Comparison of ENCODE assay signal across 38 cellular contexts in the genomic region with DNA sequence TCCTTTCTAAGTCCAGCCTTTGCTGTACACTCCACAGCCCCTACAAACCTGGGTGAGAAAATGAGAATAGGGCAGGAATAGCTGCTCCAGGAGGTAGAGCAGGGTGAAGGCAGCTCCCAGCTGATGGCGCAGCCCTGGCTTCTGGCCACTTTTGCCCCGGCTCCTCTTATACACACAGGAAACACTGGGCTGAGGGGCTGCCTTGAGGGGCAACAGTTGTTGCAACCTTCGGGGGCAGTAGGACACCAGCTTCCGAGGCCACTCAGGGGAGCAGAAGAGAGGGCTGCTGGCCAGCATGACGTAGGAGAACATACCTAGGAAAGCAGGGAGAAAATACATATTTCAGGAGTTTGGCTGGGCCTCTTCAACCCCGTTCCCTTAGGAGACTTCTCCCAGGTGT. TPM values are rescaled to one million over a fixed set of nuclear protein-coding genes. Genes with fewer than 3 reads are reported as not detected.
A peak's percentile ranks its signal among the peaks of the same experiment; 100 is the strongest.
DNase-seq lines count a peak whose midpoint lies in the region; ATAC-seq, FAIRE-seq and TF ChIP-seq lines count a peak whose summit lies in the region.
"Had no signal": no experiment of that assay in that cellular context is flagged by ENCODE, and none has a peak within 500 bp of the region (broad histone marks: within the 10 kb centered on the region; RNA-seq: fewer than 3 reads in every experiment).

No MANE protein-coding gene starts in this region.

- ATAC-seq in right cardiac atrium (no peak), HepG2 (no peak), right lobe of liver (no peak), GM18867 (IDR thresholded peaks at IDR 0.05; ENCODE audit: unreplicated experiment) (no peak)
- ATAC-seq: A549; CD8-positive, alpha-beta T cell had no signal

- CTCF ChIA-PET in HepG2 (lab: Yijun Ruan, JAX; ENCODE audit: low intra/inter-chr PET ratio, low total read pairs) (interaction anchor here (3.9 to 4.8 kb wide), 2 partner anchors 132 to 162 kb away, joined by 41 to 45 read pairs; no protein-coding TSS in a partner anchor), RWPE1 (lab: Yijun Ruan, JAX) (interaction anchor here (0.9 to 3.3 kb wide), 2 partner anchors 132 to 133 kb away, joined by 4 to 40 read pairs; no protein-coding TSS in a partner anchor), OCI-LY7 (lab: Charles Lee; ENCODE audit: unreplicated experiment) (interaction anchor here (0.7 kb wide), 1 partner anchor 134 kb away, joined by 3 read pairs; no protein-coding TSS in a partner anchor)

- H3K36me3 ChIP-seq in right atrium auricular region = peaks cover 60% of the 10 kb centered on the region
- H3K36me3 ChIP-seq in HepG2 (replicated peaks in 1 of 2; ENCODE audit: control insufficient read depth in 1 of 2, insufficient read depth in 2 of 2, low read length in 2 of 2) = peaks cover 49 to 86% of the 10 kb centered on the region in 2 experiments
- peaks cover 6 to 92% (median 45%) of the 10 kb centered on the region in 4 donors for H3K36me3 ChIP-seq in right lobe of liver
- peaks cover 76% of the 10 kb centered on the region for H3K36me3 ChIP-seq in OCI-LY7 (ENCODE audit: insufficient read depth, low read length)
- H3K36me3 ChIP-seq: BE2C had no signal

- FAIRE-seq in HepG2 (lab: Jason Lieb, UNC) = no peak
- FAIRE-seq: A204.1, A549, D721Med had no signal

- no peak overlapping the region for H3K9ac ChIP-seq in HepG2 (ENCODE audit: insufficient read depth, low read depth, low read length)

- peaks cover 46% of the 10 kb centered on the region for H3K36me3 Mint-ChIP-seq in endothelial cell (ENCODE audit: low read depth, unreplicated experiment)

- H3K27ac ChIP-seq in right cardiac atrium (ENCODE audit: low read length) = no peak overlapping the region
- no peak overlapping the region for H3K27ac ChIP-seq in right atrium auricular region
- no peak overlapping the region for H3K27ac ChIP-seq in HepG2 (ENCODE audit: extremely low read length, insufficient read depth, low read length)
- no peak overlapping the region for H3K27ac ChIP-seq in right lobe of liver
- H3K27ac ChIP-seq in RWPE1 = peak overlapping the region; percentile 34
- H3K27ac ChIP-seq in OCI-LY7 (ENCODE audit: low read depth, low read length, poor library complexity, severe bottlenecking) = no peak overlapping the region
- H3K27ac ChIP-seq: 22Rv1; A549; BLaER1; BLaER1 treated with 17β-estradiol and CSF1 and Interleukin-3, amounts not matched to agents 10 nM and 100 nM; C4-2B had no signal

- WGBS in right cardiac atrium = 81% methylated on average over 6 of the region's 6 CpGs
- WGBS in HepG2 (ENCODE audit: low lambda C conversion rate) = 87% methylated on average over 6 of the region's 6 CpGs
- WGBS in right lobe of liver (ENCODE audit: insufficient coverage, low coverage, low lambda C conversion rate, missing lambda C conversion rate) = 67% methylated on average over 4 of the region's 6 CpGs

- BruUV-seq in HepG2 (replicated peaks; lab: Mats Ljungman, UMichigan) (no TSS peak), OCI-LY7 (replicated peaks; lab: Mats Ljungman, UMichigan) (no TSS peak)

- H3K4me1 Mint-ChIP-seq in endothelial cell (ENCODE audit: unreplicated experiment) = peaks cover 65% of the 10 kb centered on the region

- H2AFZ ChIP-seq in HepG2 (ENCODE audit: low read length) (no peak overlapping the region), OCI-LY7 (ENCODE audit: low read length) (no peak overlapping the region)

- H3K27me3 Mint-ChIP-seq in endothelial cell (ENCODE audit: unreplicated experiment) = peaks cover 8% of the 10 kb centered on the region
- H3K27me3 Mint-ChIP-seq: B cell; CD4-positive, alpha-beta memory T cell; CD4-positive, alpha-beta T cell; CD4-positive, CD25-positive, alpha-beta regulatory T cell; CD8-positive, alpha-beta memory T cell had no signal

- H4K20me1 ChIP-seq in HepG2 (ENCODE audit: insufficient read depth, low read length) (peaks cover 9% of the 10 kb centered on the region; the same call in 1 of the 2 replicates), OCI-LY7 (ENCODE audit: insufficient read depth, low read length) (no peaks in the 10 kb centered on the region)

- H3K79me2 ChIP-seq in HepG2 (ENCODE audit: insufficient read depth, low read length) = peaks cover 14% of the 10 kb centered on the region
- H3K79me2 ChIP-seq in OCI-LY7 (ENCODE audit: insufficient read depth, low read depth, low read length) = no peaks in the 10 kb centered on the region

- no peaks in the 10 kb centered on the region for H3K27me3 ChIP-seq in right cardiac atrium (ENCODE audit: control insufficient read depth, insufficient read depth)
- H3K27me3 ChIP-seq in right atrium auricular region = no peaks in the 10 kb centered on the region
- no peaks in the 10 kb centered on the region for H3K27me3 ChIP-seq in HepG2 (ENCODE audit: control insufficient read depth in 1 of 2, insufficient read depth in 2 of 2, low read length in 2 of 2)
- H3K27me3 ChIP-seq in right lobe of liver = no peaks in the 10 kb centered on the region
- H3K27me3 ChIP-seq: BE2C; BLaER1; BLaER1 treated with 17β-estradiol and CSF1 and Interleukin-3, amounts not matched to agents 10 nM and 100 nM had no signal

- in situ Hi-C loops in HepG2 (cut with HindIII; ENCODE audit: extremely low pct_ligation_motif_present, low pct_unique_long_range_greater_than_20kb) = loop anchor here (5.0 kb wide), 2 partner anchors 131 to 161 kb away; no protein-coding TSS in a partner anchor

- H3K9me3 ChIP-seq in right cardiac atrium (ENCODE audit: control insufficient read depth, low read length) (no peaks in the 10 kb centered on the region), right atrium auricular region (no peaks in the 10 kb centered on the region), HepG2 (ENCODE audit: low read length) (no peaks in the 10 kb centered on the region), right lobe of liver (no peaks in the 10 kb centered on the region), OCI-LY7 (ENCODE audit: low read length) (no peaks in the 10 kb centered on the region)
- H3K9me3 ChIP-seq: A549; BE2C; BLaER1; BLaER1 treated with 17β-estradiol and CSF1 and Interleukin-3, amounts not matched to agents 10 nM and 100 nM; Caco-2 had no signal

- H3K9me3 Mint-ChIP-seq in endothelial cell (ENCODE audit: unreplicated experiment) = no peaks in the 10 kb centered on the region
- H3K9me3 Mint-ChIP-seq: CD14-positive monocyte; CD4-positive, alpha-beta memory T cell; CD4-positive, alpha-beta T cell; CD4-positive, CD25-positive, alpha-beta regulatory T cell; CD8-positive, alpha-beta memory T cell; CD8-positive, alpha-beta T cell had no signal

- TF ChIP-seq EP300 in HepG2 (IDR thresholded peaks at IDR 0.05; ENCODE audit: low read depth in 2 of 2, low read length in 2 of 2) (no peak), HepG2 (CRISPR knock-in tag; IDR thresholded peaks at IDR 0.05; ENCODE audit: borderline replicate concordance) (no peak)

- H3K27ac Mint-ChIP-seq in endothelial cell (ENCODE audit: unreplicated experiment) = peak overlapping the region; percentile 98
- H3K27ac Mint-ChIP-seq: B cell; CD4-positive, alpha-beta T cell; CD8-positive, alpha-beta T cell had no signal

- no peaks in the 10 kb centered on the region for H3K9me2 ChIP-seq in OCI-LY7 (ENCODE audit: insufficient read depth, low read length)

- DNase-seq in right cardiac atrium = peak in 2 of 3 donors; percentile 23 to 54
- DNase-seq in right atrium auricular region (ENCODE audit: low spot score) = no peak
- DNase-seq in HepG2 (ENCODE audit: low spot score) = no peak
- DNase-seq in right lobe of liver = no peak
- DNase-seq in RWPE1 (ENCODE audit: low spot score) = no peak
- DNase-seq in endothelial cell (ENCODE audit: low spot score) = no peak
- no peak for DNase-seq in OCI-LY7 (ENCODE audit: low spot score)
- DNase-seq: 8988T; ACHN; AML-193; BE2C; C1 segment of cervical spinal cord; Caco-2; Calu3; CD4-positive, alpha-beta memory T cell; CD4-positive, alpha-beta T cell; CD4-positive, CD25-positive, alpha-beta regulatory T cell; CD8-positive, alpha-beta memory T cell; CD8-positive, alpha-beta T cell; COR-L47; DMS 273 treated with DMSO at 0.1 percent for 48 hours; DMS153; DMS53; DMS79; DMS79 treated with DMSO at 0.1 percent for 48 hours; DND-41; EL had no signal

- H3K4me3 ChIP-seq in right cardiac atrium (ENCODE audit: low read length) = no peak overlapping the region
- no peak overlapping the region for H3K4me3 ChIP-seq in right atrium auricular region
- no peak overlapping the region for H3K4me3 ChIP-seq in HepG2 (replicated peaks in 1 of 3; ENCODE audit: insufficient read depth in 1 of 3, low read depth in 2 of 3, low read length in 3 of 3)
- H3K4me3 ChIP-seq in right lobe of liver = no peak overlapping the region
- H3K4me3 ChIP-seq in OCI-LY7 (ENCODE audit: low read depth, low read length, poor library complexity, severe bottlenecking) = no peak overlapping the region
- H3K4me3 ChIP-seq: A549; BLaER1; BLaER1 treated with 17β-estradiol and CSF1 and Interleukin-3, amounts not matched to agents 10 nM and 100 nM had no signal

- POLR2A ChIA-PET in HepG2 (lab: Yijun Ruan, JAX) = interaction anchor here (0.8 to 20.8 kb wide), 6 partner anchors 12 to 199 kb away, joined by 3 to 645 read pairs (median 112); a partner anchor contains a TSS
- POLR2A ChIA-PET in RWPE1 (lab: Yijun Ruan, JAX; ENCODE audit: low non-redundant PET) = no interaction called here
- POLR2A ChIA-PET in OCI-LY7 (lab: Charles Lee) = no interaction called here

- no peak for TF ChIP-seq CTCF in right atrium auricular region (IDR thresholded peaks at IDR 0.05)
- no peak for TF ChIP-seq CTCF in HepG2 (CRISPR knock-in tag; IDR thresholded peaks at IDR 0.05)
- no peak for TF ChIP-seq CTCF in right lobe of liver (IDR thresholded peaks at IDR 0.05)
- TF ChIP-seq CTCF in RWPE1 (conservative IDR thresholded peaks at IDR 0.05; ENCODE audit: low read depth) = no peak
- TF ChIP-seq CTCF in endothelial cell (IDR thresholded peaks at IDR 0.05; ENCODE audit: unreplicated experiment) = no peak
- no peak for TF ChIP-seq CTCF in OCI-LY7 (conservative IDR thresholded peaks at IDR 0.05; ENCODE audit: low read length)

- peak overlapping the region; percentile 24 for H3K4me3 Mint-ChIP-seq in endothelial cell (ENCODE audit: unreplicated experiment)
- H3K4me3 Mint-ChIP-seq: B cell; CD14-positive monocyte; CD4-positive, alpha-beta memory T cell; CD4-positive, alpha-beta T cell; CD8-positive, alpha-beta T cell had no signal

- intact Hi-C loops in right cardiac atrium (cut with DNase I) (loop anchor here in 3 of 4 donors (2.0 kb wide), 1 partner anchor 132 kb away; no protein-coding TSS in a partner anchor), HepG2 (cut with micrococcal nuclease; ENCODE audit: unreplicated experiment) (loop anchor here (5.0 kb wide), 1 partner anchor 226 kb away; a partner anchor contains a TSS), right lobe of liver (cut with DNase I) (loop anchor here (5.0 kb wide), 2 partner anchors 131 to 136 kb away; a partner anchor contains a TSS), OCI-LY7 (cut with micrococcal nuclease; ENCODE audit: unreplicated experiment) (no loop called here)

- TF ChIP-seq POLR2A in HepG2 (IDR thresholded peaks at IDR 0.05; ENCODE audit: insufficient read depth in 1 of 2, low read depth in 2 of 2, low read length in 2 of 2) (no peak), right lobe of liver (IDR thresholded peaks at IDR 0.05) (no peak)

- TF ChIP-seq RAD21 in HepG2 (CRISPR knock-in tag; IDR thresholded peaks at IDR 0.05) = no peak

- H3K4me2 ChIP-seq in HepG2 (ENCODE audit: low read depth, low read length) (no peak overlapping the region), OCI-LY7 (ENCODE audit: low read length) (no peak overlapping the region)
- H3K4me2 ChIP-seq: A549; BLaER1; BLaER1 treated with 17β-estradiol and CSF1 and Interleukin-3, amounts not matched to agents 10 nM and 100 nM had no signal

- H3K4me1 ChIP-seq in right cardiac atrium (ENCODE audit: control insufficient read depth, insufficient read depth, low read length) = no peaks in the 10 kb centered on the region
- no peaks in the 10 kb centered on the region for H3K4me1 ChIP-seq in right atrium auricular region
- peaks cover 14% of the 10 kb centered on the region for H3K4me1 ChIP-seq in HepG2 (ENCODE audit: insufficient read depth, low read length)
- H3K4me1 ChIP-seq in right lobe of liver = peaks cover 0 to 4% (median 0%) of the 10 kb centered on the region in 4 donors
- H3K4me1 ChIP-seq in OCI-LY7 (ENCODE audit: insufficient read depth, low read length, poor library complexity, severe bottlenecking) = no peaks in the 10 kb centered on the region
- H3K4me1 ChIP-seq: BE2C had no signal

RNA-seq across cellular contexts. Expression of a gene that starts 8.1 kb away (rescaled TPM):
- total RNA-seq in right cardiac atrium (10 to 100 TPM; 27.7 to 35.8 (median 30.8) TPM), right atrium auricular region (10 to 100 TPM; 18.0 to 23.3 TPM), HepG2 (2016; rRNA removed; fragmentation: Illumina TruSeq; extraction: Trizol) (51.3 and 103 TPM in 2 replicates), right lobe of liver (100 to 1,000 TPM in 4 of 6 experiments, 10 to 100 TPM in 2; 89.6 to 238 (median 183) TPM), endothelial cell (ENCODE audit: unreplicated experiment) (145 TPM), OCI-LY7 (2022) (32.5 and 32.8 TPM in 2 replicates)
- polyA plus RNA-seq in right cardiac atrium (17.9 TPM), HepG2 (2011; rRNA removed) (72.5 and 74.9 TPM in 2 replicates)
- total RNA-seq in HepG2 (2016; cell fraction: cytosol; rRNA removed; fragmentation: Illumina TruSeq; extraction: Trizol; ENCODE audit: low read depth) = 17.1 and 22.7 TPM in 2 replicates
- 48.3 and 106 TPM in 2 replicates for total RNA-seq in HepG2 (2016; cell fraction: insoluble cytoplasmic fraction; rRNA removed; fragmentation: Illumina TruSeq; extraction: Trizol)
- 29.4 and 31.6 TPM in 2 replicates for total RNA-seq in HepG2 (2016; cell fraction: membrane; rRNA removed; fragmentation: Illumina TruSeq; extraction: Trizol)
- total RNA-seq in HepG2 (2016; cell fraction: nucleus; rRNA removed; fragmentation: Illumina TruSeq; extraction: Trizol) = 105 and 118 TPM in 2 replicates
- polyA plus RNA-seq in HepG2 (2011; cell fraction: cytosol; rRNA removed) = 69.2 and 77.6 TPM in 2 replicates
- 125 and 131 TPM in 2 replicates for polyA plus RNA-seq in HepG2 (2011; cell fraction: nucleus; rRNA removed)
- polyA plus RNA-seq in HepG2 (2012) = 61.2 and 76.7 TPM in 2 replicates
- 13.3 and 16.7 TPM in 2 replicates for polyA plus RNA-seq in HepG2 (2016; cell fraction: cytosol; fragmentation: Illumina TruSeq; extraction: Trizol; ENCODE audit: low read depth)
- polyA plus RNA-seq in HepG2 (2016; cell fraction: insoluble cytoplasmic fraction; fragmentation: Illumina TruSeq; extraction: Trizol; ENCODE audit: low read depth) = 30.8 and 40.7 TPM in 2 replicates
- 17.3 and 20.9 TPM in 2 replicates for polyA plus RNA-seq in HepG2 (2016; cell fraction: membrane; fragmentation: Illumina TruSeq; extraction: Trizol; ENCODE audit: low read depth)
- polyA plus RNA-seq in HepG2 (2016; cell fraction: nucleus; fragmentation: Illumina TruSeq; extraction: Trizol; ENCODE audit: insufficient read depth, low read depth) = 107 and 111 TPM in 2 replicates
- polyA minus RNA-seq in HepG2 (2011; rRNA and poly(A)+ RNA removed; ENCODE audit: low replicate concordance) = 104 and 294 TPM in 2 replicates
- 49.5 and 52.3 TPM in 2 replicates for polyA minus RNA-seq in HepG2 (2011; cell fraction: cytosol; rRNA and poly(A)+ RNA removed)
- 129 and 159 TPM in 2 replicates for polyA minus RNA-seq in HepG2 (2011; cell fraction: nucleus; rRNA and poly(A)+ RNA removed)
- 16.5 and 33.3 TPM in 2 replicates for total RNA-seq in OCI-LY7 (2014; rRNA removed; shearing (Covaris generic))

RNA-seq across cellular contexts. Expression of a gene that starts 14.2 kb away (rescaled TPM):
- total RNA-seq in right cardiac atrium (100 to 1,000 TPM; 123 to 227 (median 144) TPM), right atrium auricular region (100 to 1,000 TPM in 1 of 2 donors, 10 to 100 TPM in 1; 95.6 to 101 TPM), HepG2 (2016; rRNA removed; fragmentation: Illumina TruSeq; extraction: Trizol) (55.8 and 155 TPM in 2 replicates), right lobe of liver (100 to 1,000 TPM in 3 of 6 experiments, 10 to 100 TPM in 3; 57.8 to 118 (median 102) TPM), endothelial cell (ENCODE audit: unreplicated experiment) (151 TPM), OCI-LY7 (2022) (462 and 466 TPM in 2 replicates)
- polyA plus RNA-seq in right cardiac atrium (76.4 TPM), HepG2 (2011; rRNA removed) (331 and 367 TPM in 2 replicates)
- total RNA-seq in HepG2 (2016; cell fraction: cytosol; rRNA removed; fragmentation: Illumina TruSeq; extraction: Trizol; ENCODE audit: low read depth) = 17.0 and 17.4 TPM in 2 replicates
- 56.1 and 159 TPM in 2 replicates for total RNA-seq in HepG2 (2016; cell fraction: insoluble cytoplasmic fraction; rRNA removed; fragmentation: Illumina TruSeq; extraction: Trizol)
- 24.5 and 25.4 TPM in 2 replicates for total RNA-seq in HepG2 (2016; cell fraction: membrane; rRNA removed; fragmentation: Illumina TruSeq; extraction: Trizol)
- total RNA-seq in HepG2 (2016; cell fraction: nucleus; rRNA removed; fragmentation: Illumina TruSeq; extraction: Trizol) = 512 and 527 TPM in 2 replicates
- polyA plus RNA-seq in HepG2 (2011; cell fraction: cytosol; rRNA removed) = 57.6 and 71.2 TPM in 2 replicates
- 1,062 and 1,322 TPM in 2 replicates for polyA plus RNA-seq in HepG2 (2011; cell fraction: nucleus; rRNA removed)
- polyA plus RNA-seq in HepG2 (2012) = 226 and 241 TPM in 2 replicates
- 3.7 and 4.3 TPM in 2 replicates for polyA plus RNA-seq in HepG2 (2016; cell fraction: cytosol; fragmentation: Illumina TruSeq; extraction: Trizol; ENCODE audit: low read depth)
- polyA plus RNA-seq in HepG2 (2016; cell fraction: insoluble cytoplasmic fraction; fragmentation: Illumina TruSeq; extraction: Trizol; ENCODE audit: low read depth) = 67.1 and 68.7 TPM in 2 replicates
- 13.5 TPM in 2 replicates for polyA plus RNA-seq in HepG2 (2016; cell fraction: membrane; fragmentation: Illumina TruSeq; extraction: Trizol; ENCODE audit: low read depth)
- 1,060 and 1,066 TPM in 2 replicates for polyA plus RNA-seq in HepG2 (2016; cell fraction: nucleus; fragmentation: Illumina TruSeq; extraction: Trizol; ENCODE audit: insufficient read depth, low read depth)
- 260 and 404 TPM in 2 replicates for polyA minus RNA-seq in HepG2 (2011; rRNA and poly(A)+ RNA removed; ENCODE audit: low replicate concordance)
- 43.2 and 67.4 TPM in 2 replicates for polyA minus RNA-seq in HepG2 (2011; cell fraction: cytosol; rRNA and poly(A)+ RNA removed)
- polyA minus RNA-seq in HepG2 (2011; cell fraction: nucleus; rRNA and poly(A)+ RNA removed) = 961 and 1,136 TPM in 2 replicates
- total RNA-seq in OCI-LY7 (2014; rRNA removed; shearing (Covaris generic)) = 336 and 350 TPM in 2 replicates

RNA-seq across cellular contexts. Expression of a gene that starts 24.2 kb away (rescaled TPM):
- 10 to 100 TPM; 30.3 to 38.3 (median 35.2) TPM for total RNA-seq in right cardiac atrium
- polyA plus RNA-seq in right cardiac atrium = 24.9 TPM
- 10 to 100 TPM; 11.9 to 26.1 TPM for total RNA-seq in right atrium auricular region
- 83.3 and 97.0 TPM in 2 replicates for total RNA-seq in HepG2 (2016; rRNA removed; fragmentation: Illumina TruSeq; extraction: Trizol)
- 33.0 and 34.9 TPM in 2 replicates for total RNA-seq in HepG2 (2016; cell fraction: cytosol; rRNA removed; fragmentation: Illumina TruSeq; extraction: Trizol; ENCODE audit: low read depth)
- total RNA-seq in HepG2 (2016; cell fraction: insoluble cytoplasmic fraction; rRNA removed; fragmentation: Illumina TruSeq; extraction: Trizol) = 91.8 and 96.6 TPM in 2 replicates
- 38.7 and 40.7 TPM in 2 replicates for total RNA-seq in HepG2 (2016; cell fraction: membrane; rRNA removed; fragmentation: Illumina TruSeq; extraction: Trizol)
- 36.3 and 40.3 TPM in 2 replicates for total RNA-seq in HepG2 (2016; cell fraction: nucleus; rRNA removed; fragmentation: Illumina TruSeq; extraction: Trizol)
- 151 and 157 TPM in 2 replicates for polyA plus RNA-seq in HepG2 (2011; rRNA removed)
- 149 and 196 TPM in 2 replicates for polyA plus RNA-seq in HepG2 (2011; cell fraction: cytosol; rRNA removed)
- 67.9 and 94.0 TPM in 2 replicates for polyA plus RNA-seq in HepG2 (2011; cell fraction: nucleus; rRNA removed)
- 146 and 149 TPM in 2 replicates for polyA plus RNA-seq in HepG2 (2012)
- polyA plus RNA-seq in HepG2 (2016; cell fraction: cytosol; fragmentation: Illumina TruSeq; extraction: Trizol; ENCODE audit: low read depth) = 45.1 and 52.0 TPM in 2 replicates
- 141 and 157 TPM in 2 replicates for polyA plus RNA-seq in HepG2 (2016; cell fraction: insoluble cytoplasmic fraction; fragmentation: Illumina TruSeq; extraction: Trizol; ENCODE audit: low read depth)
- 48.0 and 51.7 TPM in 2 replicates for polyA plus RNA-seq in HepG2 (2016; cell fraction: membrane; fragmentation: Illumina TruSeq; extraction: Trizol; ENCODE audit: low read depth)
- polyA plus RNA-seq in HepG2 (2016; cell fraction: nucleus; fragmentation: Illumina TruSeq; extraction: Trizol; ENCODE audit: insufficient read depth, low read depth) = 89.3 and 90.1 TPM in 2 replicates
- polyA minus RNA-seq in HepG2 (2011; rRNA and poly(A)+ RNA removed; ENCODE audit: low replicate concordance) = 33.8 and 60.6 TPM in 2 replicates
- 17.8 and 20.1 TPM in 2 replicates for polyA minus RNA-seq in HepG2 (2011; cell fraction: cytosol; rRNA and poly(A)+ RNA removed)
- 16.2 and 24.6 TPM in 2 replicates for polyA minus RNA-seq in HepG2 (2011; cell fraction: nucleus; rRNA and poly(A)+ RNA removed)
- 100 to 1,000 TPM in 1 of 6 experiments, 10 to 100 TPM in 5; 59.5 to 107 (median 74.5) TPM for total RNA-seq in right lobe of liver
- total RNA-seq in endothelial cell (ENCODE audit: unreplicated experiment) = 225 TPM
- 112 and 156 TPM in 2 replicates for total RNA-seq in OCI-LY7 (2014; rRNA removed; shearing (Covaris generic))
- 152 and 160 TPM in 2 replicates for total RNA-seq in OCI-LY7 (2022)
- total RNA-seq: A673 had no signal

RNA-seq across cellular contexts. Expression of a gene that starts 31.0 kb away (rescaled TPM):
- total RNA-seq in right cardiac atrium = 100 to 1,000 TPM in 1 of 4 donors, 10 to 100 TPM in 3; 79.1 to 113 (median 81.1) TPM
- 127 TPM for polyA plus RNA-seq in right cardiac atrium
- total RNA-seq in right atrium auricular region = 10 to 100 TPM; 37.2 to 61.7 TPM
- 7.2 and 9.0 TPM in 2 replicates for total RNA-seq in HepG2 (2016; rRNA removed; fragmentation: Illumina TruSeq; extraction: Trizol)
- 13.9 and 18.3 TPM in 2 replicates for total RNA-seq in HepG2 (2016; cell fraction: cytosol; rRNA removed; fragmentation: Illumina TruSeq; extraction: Trizol; ENCODE audit: low read depth)
- total RNA-seq in HepG2 (2016; cell fraction: insoluble cytoplasmic fraction; rRNA removed; fragmentation: Illumina TruSeq; extraction: Trizol) = 7.1 and 9.2 TPM in 2 replicates
- total RNA-seq in HepG2 (2016; cell fraction: membrane; rRNA removed; fragmentation: Illumina TruSeq; extraction: Trizol) = 12.5 and 15.9 TPM in 2 replicates
- 3.2 and 4.0 TPM in 2 replicates for total RNA-seq in HepG2 (2016; cell fraction: nucleus; rRNA removed; fragmentation: Illumina TruSeq; extraction: Trizol)
- polyA plus RNA-seq in HepG2 (2011; rRNA removed) = 56.7 and 68.6 TPM in 2 replicates
- polyA plus RNA-seq in HepG2 (2011; cell fraction: cytosol; rRNA removed) = 87.7 and 90.8 TPM in 2 replicates
- polyA plus RNA-seq in HepG2 (2011; cell fraction: nucleus; rRNA removed) = 35.8 and 44.7 TPM in 2 replicates
- 39.4 and 46.3 TPM in 2 replicates for polyA plus RNA-seq in HepG2 (2012)
- 27.3 and 33.3 TPM in 2 replicates for polyA plus RNA-seq in HepG2 (2016; cell fraction: cytosol; fragmentation: Illumina TruSeq; extraction: Trizol; ENCODE audit: low read depth)
- 20.9 and 22.2 TPM in 2 replicates for polyA plus RNA-seq in HepG2 (2016; cell fraction: insoluble cytoplasmic fraction; fragmentation: Illumina TruSeq; extraction: Trizol; ENCODE audit: low read depth)
- polyA plus RNA-seq in HepG2 (2016; cell fraction: membrane; fragmentation: Illumina TruSeq; extraction: Trizol; ENCODE audit: low read depth) = 21.7 and 27.9 TPM in 2 replicates
- polyA plus RNA-seq in HepG2 (2016; cell fraction: nucleus; fragmentation: Illumina TruSeq; extraction: Trizol; ENCODE audit: insufficient read depth, low read depth) = 11.7 and 13.5 TPM in 2 replicates
- polyA minus RNA-seq in HepG2 (2011; rRNA and poly(A)+ RNA removed; ENCODE audit: low replicate concordance) = 5.5 and 44.4 TPM in 2 replicates
- polyA minus RNA-seq in HepG2 (2011; cell fraction: cytosol; rRNA and poly(A)+ RNA removed) = 7.3 and 9.1 TPM in 2 replicates
- 2.0 and 4.9 TPM in 2 replicates for polyA minus RNA-seq in HepG2 (2011; cell fraction: nucleus; rRNA and poly(A)+ RNA removed)
- total RNA-seq in right lobe of liver = 10 to 100 TPM; 27.2 to 50.1 (median 34.7) TPM
- total RNA-seq in endothelial cell (ENCODE audit: unreplicated experiment) = 296 TPM
- total RNA-seq in OCI-LY7 (2014; rRNA removed; shearing (Covaris generic)) = 0.54 and 3.0 TPM in 2 replicates
- 3.8 and 3.9 TPM in 2 replicates for total RNA-seq in OCI-LY7 (2022)

RNA-seq across cellular contexts. Expression of a gene that starts 42.4 kb away (rescaled TPM):
- total RNA-seq in right cardiac atrium (100 to 1,000 TPM in 2 of 4 donors, 10 to 100 TPM in 2; 96.1 to 111 (median 102) TPM), right atrium auricular region (100 to 1,000 TPM; 109 to 194 TPM), HepG2 (2016; rRNA removed; fragmentation: Illumina TruSeq; extraction: Trizol) (224 and 234 TPM in 2 replicates), right lobe of liver (100 to 1,000 TPM in 2 of 6 experiments, 10 to 100 TPM in 4; 54.5 to 123 (median 66.6) TPM), endothelial cell (ENCODE audit: unreplicated experiment) (155 TPM), OCI-LY7 (2022) (95.1 and 97.8 TPM in 2 replicates)
- polyA plus RNA-seq in right cardiac atrium (169 TPM), HepG2 (2011; rRNA removed) (578 and 594 TPM in 2 replicates)
- total RNA-seq in HepG2 (2016; cell fraction: cytosol; rRNA removed; fragmentation: Illumina TruSeq; extraction: Trizol; ENCODE audit: low read depth) = 68.8 and 79.7 TPM in 2 replicates
- 237 and 239 TPM in 2 replicates for total RNA-seq in HepG2 (2016; cell fraction: insoluble cytoplasmic fraction; rRNA removed; fragmentation: Illumina TruSeq; extraction: Trizol)
- 60.8 and 63.4 TPM in 2 replicates for total RNA-seq in HepG2 (2016; cell fraction: membrane; rRNA removed; fragmentation: Illumina TruSeq; extraction: Trizol)
- 99.4 and 107 TPM in 2 replicates for total RNA-seq in HepG2 (2016; cell fraction: nucleus; rRNA removed; fragmentation: Illumina TruSeq; extraction: Trizol)
- 700 and 712 TPM in 2 replicates for polyA plus RNA-seq in HepG2 (2011; cell fraction: cytosol; rRNA removed)
- polyA plus RNA-seq in HepG2 (2011; cell fraction: nucleus; rRNA removed) = 285 and 326 TPM in 2 replicates
- 240 and 307 TPM in 2 replicates for polyA plus RNA-seq in HepG2 (2012)
- 54.1 and 54.2 TPM in 2 replicates for polyA plus RNA-seq in HepG2 (2016; cell fraction: cytosol; fragmentation: Illumina TruSeq; extraction: Trizol; ENCODE audit: low read depth)
- 189 and 200 TPM in 2 replicates for polyA plus RNA-seq in HepG2 (2016; cell fraction: insoluble cytoplasmic fraction; fragmentation: Illumina TruSeq; extraction: Trizol; ENCODE audit: low read depth)
- polyA plus RNA-seq in HepG2 (2016; cell fraction: membrane; fragmentation: Illumina TruSeq; extraction: Trizol; ENCODE audit: low read depth) = 43.8 and 45.1 TPM in 2 replicates
- 124 and 147 TPM in 2 replicates for polyA plus RNA-seq in HepG2 (2016; cell fraction: nucleus; fragmentation: Illumina TruSeq; extraction: Trizol; ENCODE audit: insufficient read depth, low read depth)
- polyA minus RNA-seq in HepG2 (2011; rRNA and poly(A)+ RNA removed; ENCODE audit: low replicate concordance) = 200 and 300 TPM in 2 replicates
- 65.6 and 78.5 TPM in 2 replicates for polyA minus RNA-seq in HepG2 (2011; cell fraction: cytosol; rRNA and poly(A)+ RNA removed)
- 59.9 and 82.9 TPM in 2 replicates for polyA minus RNA-seq in HepG2 (2011; cell fraction: nucleus; rRNA and poly(A)+ RNA removed)
- total RNA-seq in OCI-LY7 (2014; rRNA removed; shearing (Covaris generic)) = 98.4 and 179 TPM in 2 replicates

Comparison
In these comparisons a context has a peak if more than half of its experiments do, and no peak if none do; other contexts are left out.
1. DNase-seq: peak in right cardiac atrium (2 of 3); none in right atrium auricular region (single experiment), HepG2 (single experiment), right lobe of liver (0 of 3), RWPE1 (single experiment), endothelial cell (single experiment) and OCI-LY7 (single experiment).